14 cellular contexts compared by ENCODE assay signal in the genomic region with DNA sequence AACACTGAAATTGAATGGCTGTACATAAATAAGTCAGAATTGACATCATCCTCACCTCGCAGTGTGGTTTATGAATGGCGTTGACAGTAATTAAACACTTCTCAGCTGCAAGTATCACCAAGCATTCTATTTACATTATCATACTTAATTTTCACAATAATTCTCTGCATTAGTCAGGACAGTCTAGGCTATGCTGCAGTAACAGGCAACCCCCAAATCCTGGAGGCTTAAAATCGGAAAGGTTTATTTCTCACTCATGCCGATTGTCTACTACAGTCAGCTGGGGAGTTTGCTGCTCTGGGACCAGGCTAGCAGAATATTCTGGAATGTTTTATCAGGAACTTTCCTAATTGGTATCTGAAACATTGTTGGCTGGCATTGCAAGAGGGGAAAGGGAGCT.
DNase-seq lines count a peak whose midpoint lies in the region; ATAC-seq and TF ChIP-seq lines count a peak whose summit lies in the region.
"Had no signal": no experiment of that assay in that cellular context is flagged by ENCODE, and none has a peak within 500 bp of the region (broad histone marks: within the 10 kb centered on the region; RNA-seq: fewer than 3 reads in every experiment).

No MANE protein-coding gene starts in this region.

- no peaks in the 10 kb centered on the region for H3K9me2 ChIP-seq in OCI-LY1 (ENCODE audit: low read depth, low read length)

- POLR2A ChIA-PET in CD4-positive, alpha-beta T cell (lab: Charles Lee): no interaction called here

- H3K4me2 ChIP-seq in BLaER1 (peak overlapping the region; percentile 56), OCI-LY1 (ENCODE audit: low read length) (no peak overlapping the region)
- H3K4me2 ChIP-seq in BLaER1 treated with 17β-estradiol and CSF1 and Interleukin-3, amounts not matched to agents 10 nM and 100 nM: peak overlapping the region; percentile 48 to 74 (median 66); a peak in 15 of 22 replicates

- H3K4me1 Mint-ChIP-seq in CD4-positive, alpha-beta T cell (ENCODE audit: low read depth): no peaks in the 10 kb centered on the region

- no peak overlapping the region for H3K4me3 ChIP-seq in BLaER1
- H3K4me3 ChIP-seq in BLaER1 treated with 17β-estradiol and CSF1 and Interleukin-3, amounts not matched to agents 10 nM and 100 nM: no peak overlapping the region
- no peak overlapping the region for H3K4me3 ChIP-seq in OCI-LY1 (ENCODE audit: low read depth, low read length, poor library complexity, severe bottlenecking)
- H3K4me3 ChIP-seq: GM23248 had no signal

- H3K36me3 Mint-ChIP-seq in CD4-positive, alpha-beta T cell (ENCODE audit: low read depth): no peaks in the 10 kb centered on the region
- H3K36me3 Mint-ChIP-seq: CD8-positive, alpha-beta T cell had no signal

- H3K27me3 ChIP-seq in BLaER1 (no peaks in the 10 kb centered on the region), OCI-LY1 (ENCODE audit: insufficient read depth, low read length) (no peaks in the 10 kb centered on the region)
- H3K27me3 ChIP-seq in BLaER1 treated with 17β-estradiol and CSF1 and Interleukin-3, amounts not matched to agents 10 nM and 100 nM: no peaks in the 10 kb centered on the region
- H3K27me3 ChIP-seq in CD4-positive, alpha-beta T cell (ENCODE audit: control insufficient read depth, insufficient read depth, low read length): no peaks in the 10 kb centered on the region

- TF ChIP-seq CTCF in OCI-LY1 (IDR thresholded peaks at IDR 0.05; ENCODE audit: low read length): no peak
- TF ChIP-seq CTCF in CD4-positive, alpha-beta T cell (IDR thresholded peaks at IDR 0.05): no peak

- peaks cover 4% of the 10 kb centered on the region for H3K27me3 Mint-ChIP-seq in CD4-positive, alpha-beta T cell
- H3K27me3 Mint-ChIP-seq: B cell had no signal

- intact Hi-C loops in CD4-positive, alpha-beta T cell (cut with DNase I, micrococcal nuclease): no loop called here

- peaks cover 4% of the 10 kb centered on the region; the same call in 1 of the 2 replicates for H3F3A ChIP-seq in OCI-LY1 (ENCODE audit: insufficient read depth, low read length)

- no peaks in the 10 kb centered on the region for H4K20me1 ChIP-seq in BLaER1
- no peaks in the 10 kb centered on the region for H4K20me1 ChIP-seq in BLaER1 treated with 17β-estradiol and CSF1 and Interleukin-3, amounts not matched to agents 10 nM and 100 nM
- H4K20me1 ChIP-seq in OCI-LY1 (ENCODE audit: insufficient read depth, low read length): no peaks in the 10 kb centered on the region

- H3K9ac ChIP-seq in BLaER1: no peak overlapping the region
- H3K9ac ChIP-seq in BLaER1 treated with 17β-estradiol and CSF1 and Interleukin-3, amounts not matched to agents 10 nM and 100 nM: no peak overlapping the region
- H3K9ac ChIP-seq in OCI-LY1 (ENCODE audit: low read length): no peak overlapping the region
- H3K9ac ChIP-seq: GM23248 had no signal

- H3K4me3 Mint-ChIP-seq in CD4-positive, alpha-beta T cell: no peak overlapping the region
- H3K4me3 Mint-ChIP-seq: B cell; CD8-positive, alpha-beta T cell had no signal

- H3K4me1 ChIP-seq in BLaER1 (peaks cover 37% of the 10 kb centered on the region), OCI-LY1 (ENCODE audit: insufficient read depth, low read length, severe bottlenecking) (peaks cover 68% of the 10 kb centered on the region)
- H3K4me1 ChIP-seq in BLaER1 treated with 17β-estradiol and CSF1 and Interleukin-3, amounts not matched to agents 10 nM and 100 nM: peaks cover 23 to 38% (median 37%) of the 10 kb centered on the region in 10 experiments

- no peaks in the 10 kb centered on the region for H3K36me3 ChIP-seq in BLaER1
- H3K36me3 ChIP-seq in BLaER1 treated with 17β-estradiol and CSF1 and Interleukin-3, amounts not matched to agents 10 nM and 100 nM: no peaks in the 10 kb centered on the region
- no peaks in the 10 kb centered on the region for H3K36me3 ChIP-seq in OCI-LY1 (ENCODE audit: insufficient read depth, low read length)

- CTCF ChIA-PET in CD4-positive, alpha-beta T cell (lab: Charles Lee): no interaction called here

- H3K27ac ChIP-seq in BLaER1 (peak overlapping the region; percentile 67; the same call in 1 of the 2 replicates), OCI-LY1 (ENCODE audit: low read depth, low read length, poor library complexity, severe bottlenecking) (peak overlapping the region; percentile 80)
- peak overlapping the region in 5 of 11 experiments; percentile 20 to 67 (median 64); a peak in 6 of 22 replicates for H3K27ac ChIP-seq in BLaER1 treated with 17β-estradiol and CSF1 and Interleukin-3, amounts not matched to agents 10 nM and 100 nM
- no peak overlapping the region for H3K27ac ChIP-seq in CD4-positive, alpha-beta T cell (ENCODE audit: low read depth, low read length)
- H3K27ac ChIP-seq: GM23248 had no signal

- no peaks in the 10 kb centered on the region for H3K9me3 ChIP-seq in BLaER1
- H3K9me3 ChIP-seq in BLaER1 treated with 17β-estradiol and CSF1 and Interleukin-3, amounts not matched to agents 10 nM and 100 nM (replicated peaks in 1 of 11): peaks cover 0 to 4% (median 0%) of the 10 kb centered on the region in 11 experiments; a peak in 2 of 22 replicates
- H3K9me3 ChIP-seq in OCI-LY1 (ENCODE audit: low read length): no peaks in the 10 kb centered on the region
- no peaks in the 10 kb centered on the region for H3K9me3 ChIP-seq in CD4-positive, alpha-beta T cell (ENCODE audit: control insufficient read depth, low read length)

- H3K79me2 ChIP-seq in OCI-LY1 (ENCODE audit: insufficient read depth, low read length): no peaks in the 10 kb centered on the region

- no peak overlapping the region for H3K27ac Mint-ChIP-seq in CD4-positive, alpha-beta T cell
- H3K27ac Mint-ChIP-seq: B cell; CD8-positive, alpha-beta T cell had no signal

- DNase-seq in stimulated activated naive CD8-positive, alpha-beta T cell treated with anti-CD3 and anti-CD28 coated beads, Interleukin-15, Interleukin-2, amounts not matched to agents 100 U/mL and 50 U/mL, for 24 hours: no peak
- no peak for DNase-seq in AG08395 (ENCODE audit: low spot score)
- DNase-seq in CD4-positive, alpha-beta T cell: no peak
- DNase-seq: C1 segment of cervical spinal cord; CD8-positive, alpha-beta T cell; DMS 273 treated with DMSO at 0.1 percent for 48 hours; DMS79; EL; GM23248; HCEC 1CT had no signal

- no peaks in the 10 kb centered on the region for H3K9me3 Mint-ChIP-seq in CD4-positive, alpha-beta T cell
- H3K9me3 Mint-ChIP-seq: CD8-positive, alpha-beta T cell had no signal

- H2AFZ ChIP-seq in OCI-LY1 (ENCODE audit: low read length): no peak overlapping the region
- H2AFZ ChIP-seq: GM23248 had no signal

- no peak for ATAC-seq in stimulated activated naive CD8-positive, alpha-beta T cell treated with anti-CD3 and anti-CD28 coated beads, Interleukin-15, Interleukin-2, amounts not matched to agents 100 U/mL and 50 U/mL, for 24 hours
- no peak for ATAC-seq in CD4-positive, alpha-beta T cell (ENCODE audit: poor library complexity)
- ATAC-seq: CD8-positive, alpha-beta T cell had no signal
